ENCODE assay signal across 1 cellular context in genomic region chr17:29645516-29646051, GRCh38.
A peak's percentile ranks its signal among the peaks of the same experiment; 100 is the strongest.
TF ChIP-seq lines count a peak whose summit lies in the region.

No MANE protein-coding gene starts in this region.

TF ChIP-seq in SK-N-SH, 30 proteins besides CTCF, POLR2A, EP300 and RAD21 (continued from another document):
- TF ChIP-seq REST (IDR thresholded peaks at IDR 0.05; ENCODE audit: low read depth, low read length) (no peak), TAF1 (IDR thresholded peaks at IDR 0.05; ENCODE audit: borderline replicate concordance, low read depth, low read length) (no peak), TEAD4 (IDR thresholded peaks at IDR 0.05; ENCODE audit: borderline replicate concordance, insufficient read depth) (0 out of 2 replicates have a peak, but pooled peaks have one; percentile 8), RFX5 (IDR thresholded peaks at IDR 0.05; ENCODE audit: low read length) (0 out of 2 replicates have a peak, but pooled peaks have one; percentile 7), CHD2 (IDR thresholded peaks at IDR 0.05; ENCODE audit: low read length, partially characterized antibody) (peak; percentile 28), NFIC (IDR thresholded peaks at IDR 0.05; ENCODE audit: borderline replicate concordance) (peak; percentile 35; the same call in 1 of the 2 replicates)
TF ChIP-seq in SK-N-SH: peak in this region for 11.
